In the genomic region with DNA sequence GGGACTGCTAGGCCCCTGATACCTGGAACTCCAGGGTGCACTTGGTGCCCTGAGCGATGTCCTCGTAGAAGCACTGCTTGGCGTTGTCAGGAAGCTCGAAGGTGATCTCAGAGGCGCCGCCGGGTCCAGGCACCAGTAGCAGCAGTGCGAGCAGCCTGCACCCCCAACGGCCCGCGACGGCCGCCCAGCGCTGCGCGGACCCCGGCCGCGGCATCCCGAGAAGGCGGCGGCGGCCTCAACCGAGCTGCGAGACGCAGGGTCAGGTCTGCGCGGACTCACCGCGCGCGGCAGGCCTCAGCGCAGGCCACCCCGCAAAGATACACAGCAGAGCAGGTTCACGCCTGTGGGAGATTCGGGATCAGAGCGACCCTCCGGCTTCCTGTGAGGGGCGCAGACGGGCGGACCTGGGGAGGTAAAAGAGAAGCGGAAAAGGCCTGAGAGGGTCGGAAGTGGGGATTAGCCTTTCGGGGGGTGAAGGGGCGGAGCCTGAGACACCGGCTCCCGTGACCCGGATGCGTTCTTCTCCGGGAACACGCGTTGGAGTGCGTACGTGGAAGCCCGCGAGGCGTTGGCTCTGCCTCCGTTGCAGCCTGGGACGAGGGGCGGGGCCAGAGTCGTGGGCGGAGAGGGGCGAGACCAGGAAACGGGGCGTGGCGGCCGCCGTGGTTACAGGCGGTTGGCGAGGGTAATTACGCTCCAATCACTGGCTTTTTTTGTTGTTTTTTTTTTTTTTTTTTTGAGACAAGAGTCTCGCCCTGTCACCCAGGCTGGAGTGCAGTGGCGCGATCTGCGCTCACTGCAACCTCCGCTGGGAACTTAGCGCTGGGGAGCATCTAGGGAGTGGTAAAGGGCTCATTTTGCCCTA, we compare ENCODE assay signal across 7 cellular contexts.
A peak's percentile ranks its signal among the peaks of the same experiment; 100 is the strongest.
DNase-seq lines count a peak whose midpoint lies in the region; ATAC-seq and TF ChIP-seq lines count a peak whose summit lies in the region.

TSS of gene TMED7 (minus strand) at position 458 of the 865 bp plus-strand sequence. CDS start at position 214, 244 bp downstream.

- ATAC-seq in GM18508 (IDR thresholded peaks at IDR 0.05; ENCODE audit: insufficient read depth, unreplicated experiment) (peak; percentile 88), HG03025 (IDR thresholded peaks at IDR 0.05; ENCODE audit: low FRiP score, unreplicated experiment) (peak; percentile 90)

- no peak for TF ChIP-seq CTCF in astrocyte of the spinal cord (IDR thresholded peaks at IDR 0.05; ENCODE audit: low read depth, low read length)

- in situ Hi-C loops in astrocyte of the spinal cord (cut with HindIII; ENCODE audit: low sequenced_read_pairs) = no loop called here

- H3K4me3 ChIP-seq in astrocyte of the spinal cord (ENCODE audit: low read depth, low read length) = peak within 1 kb of the TSS; percentile 84

- DNase-seq in NCI-H2081 (lab: John Stamatoyannopoulos, UW) (peak; percentile 94), T1000 (lab: John Stamatoyannopoulos, UW) (peak; percentile 97), astrocyte of the spinal cord (ENCODE audit: low read depth, low spot score) (peak; percentile 99), hippocampal formation (lab: John Stamatoyannopoulos, UW) (peak; percentile 96 to 99), retina (peak; percentile 98)

Comparison
In these comparisons a context has a peak if more than half of its experiments do, and no peak if none do; other contexts are left out.
1. Peak in every context shown above with its lines: DNase-seq, ATAC-seq and H3K4me3 ChIP-seq.